In the genomic region with DNA sequence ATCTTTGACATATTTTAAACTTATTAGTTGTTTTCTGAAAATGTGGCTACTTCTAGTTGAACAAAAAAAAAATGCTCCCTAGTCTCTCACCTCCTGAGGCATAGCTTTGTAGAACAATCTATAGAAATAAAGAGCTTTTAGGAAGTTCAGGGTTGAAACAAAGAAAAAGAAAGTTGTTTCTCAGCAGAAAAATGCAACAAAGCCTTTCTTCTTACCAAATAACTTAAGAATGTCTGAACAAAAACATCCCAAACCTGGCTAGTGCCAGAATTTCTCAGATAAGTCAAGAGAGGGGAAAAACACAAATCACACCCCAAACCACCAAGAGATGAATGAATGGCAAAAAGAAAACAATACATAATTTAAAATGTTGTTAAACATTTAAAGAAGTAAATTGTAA, we compare ENCODE assay signal across 9 cellular contexts.
DNase-seq lines count a peak whose midpoint lies in the region; TF ChIP-seq lines count a peak whose summit lies in the region.
"Had no signal": no experiment of that assay in that cellular context is flagged by ENCODE, and none has a peak within 500 bp of the region (broad histone marks: within the 10 kb centered on the region; RNA-seq: fewer than 3 reads in every experiment).

No MANE protein-coding gene starts in this region.

- H3K27ac ChIP-seq in PC-9: peak overlapping the region; percentile 48

- H3K27me3 Mint-ChIP-seq in osteocyte (ENCODE audit: unreplicated experiment): no peaks in the 10 kb centered on the region

- POLR2A ChIA-PET in PC-9 (lab: Charles Lee; ENCODE audit: unreplicated experiment): interaction anchor here (0.7 kb wide), 1 partner anchor 548 kb away, joined by 10 read pairs; no protein-coding TSS in a partner anchor

- H3F3A ChIP-seq in PC-9 (ENCODE audit: insufficient read depth, low read depth): peaks cover 21% of the 10 kb centered on the region; the same call in 1 of the 2 replicates

- H3K27ac Mint-ChIP-seq in osteocyte (ENCODE audit: unreplicated experiment): peak overlapping the region; percentile 98

- BruUV-seq in PC-9 (replicated peaks; lab: Mats Ljungman, UMichigan): no TSS peak

- DNase-seq in AG10803 (ENCODE audit: low read depth) (peak; percentile 64), PC-9 (no peak), dermis blood vessel endothelial cell (peak; percentile 67), osteocyte (ENCODE audit: extremely low spot score, unreplicated experiment) (no peak), HUDEP-2 (lab: John Stamatoyannopoulos, UW; ENCODE audit: unreplicated experiment in 76 of 76) (no peak), cerebellar cortex (ENCODE audit: low spot score) (no peak)
- no peak for DNase-seq in stimulated activated CD8-positive, alpha-beta memory T cell treated with anti-CD3 and anti-CD28 coated beads, Interleukin-4, amount 100 ng/mL, for 48 hours
- DNase-seq in stimulated activated CD4-positive, alpha-beta T cell treated with anti-CD3 and anti-CD28 coated beads, Interleukin-15, amount 100 ng/mL, for 24 hours: no peak
- DNase-seq: DMS 273 treated with DMSO at 0.1 percent for 48 hours had no signal

- TF ChIP-seq CTCF in AG10803 (conservative IDR thresholded peaks at IDR 0.05; ENCODE audit: low read length) (no peak), PC-9 (conservative IDR thresholded peaks at IDR 0.05) (no peak), osteocyte (IDR thresholded peaks at IDR 0.05) (no peak)

- intact Hi-C loops in PC-9 (cut with micrococcal nuclease; ENCODE audit: unreplicated experiment): loop anchor here (1.0 to 10.0 kb wide), 6 partner anchors 14 to 394 kb away; partner anchors contain the start of gene JRKL

- CTCF ChIA-PET in PC-9 (lab: Charles Lee): interaction anchor here (1.3 kb wide), 1 partner anchor 73 kb away, joined by 3 read pairs; no protein-coding TSS in a partner anchor

- H3K4me3 Mint-ChIP-seq in osteocyte (ENCODE audit: unreplicated experiment): peak overlapping the region; percentile 58

- H3K4me1 Mint-ChIP-seq in osteocyte (ENCODE audit: unreplicated experiment): peaks cover 63% of the 10 kb centered on the region

- H2AFZ ChIP-seq in PC-9: no peak overlapping the region

- H3K9me2 ChIP-seq in PC-9 (ENCODE audit: insufficient read depth): no peaks in the 10 kb centered on the region

- peaks cover 83% of the 10 kb centered on the region for H3K79me2 ChIP-seq in PC-9 (ENCODE audit: low read depth)

- no peaks in the 10 kb centered on the region for H4K20me1 ChIP-seq in PC-9 (ENCODE audit: insufficient read depth)

- 0 out of 2 replicates have a peak overlapping the region, but pooled peaks have one; percentile 1 for H3K4me2 ChIP-seq in PC-9

- H3K27me3 ChIP-seq in PC-9 (ENCODE audit: insufficient read depth, low read depth): no peaks in the 10 kb centered on the region

- no peaks in the 10 kb centered on the region for H3K9me3 ChIP-seq in PC-9 (ENCODE audit: insufficient read depth, low read depth)

- H3K36me3 ChIP-seq in PC-9 (ENCODE audit: low read depth): peaks cover 17% of the 10 kb centered on the region; the same call in 1 of the 2 replicates

- H3K4me1 ChIP-seq in PC-9 (replicated peaks; ENCODE audit: insufficient read depth): peaks cover 30% of the 10 kb centered on the region

- no peaks in the 10 kb centered on the region for H3K9me3 Mint-ChIP-seq in osteocyte (ENCODE audit: unreplicated experiment)

- no peak overlapping the region for H3K4me3 ChIP-seq in AG10803 (ENCODE audit: low read length)
- H3K4me3 ChIP-seq in PC-9: no peak overlapping the region

- peaks cover 3% of the 10 kb centered on the region for H3K36me3 Mint-ChIP-seq in osteocyte (ENCODE audit: unreplicated experiment)

Comparison
In these comparisons a context has a peak if more than half of its experiments do, and no peak if none do; other contexts are left out.
1. DNase-seq: peak in AG10803 (single experiment) and dermis blood vessel endothelial cell (single experiment); none in PC-9 (0 of 2), osteocyte (single experiment), stimulated activated CD8-positive, alpha-beta memory T cell treated with anti-CD3 and anti-CD28 coated beads, Interleukin-4, amount 100 ng/mL, for 48 hours (single experiment), HUDEP-2 (0 of 76), stimulated activated CD4-positive, alpha-beta T cell treated with anti-CD3 and anti-CD28 coated beads, Interleukin-15, amount 100 ng/mL, for 24 hours (single experiment) and cerebellar cortex (single experiment).